Comparison of ENCODE assay signal across 8 cellular contexts in the genomic region with DNA sequence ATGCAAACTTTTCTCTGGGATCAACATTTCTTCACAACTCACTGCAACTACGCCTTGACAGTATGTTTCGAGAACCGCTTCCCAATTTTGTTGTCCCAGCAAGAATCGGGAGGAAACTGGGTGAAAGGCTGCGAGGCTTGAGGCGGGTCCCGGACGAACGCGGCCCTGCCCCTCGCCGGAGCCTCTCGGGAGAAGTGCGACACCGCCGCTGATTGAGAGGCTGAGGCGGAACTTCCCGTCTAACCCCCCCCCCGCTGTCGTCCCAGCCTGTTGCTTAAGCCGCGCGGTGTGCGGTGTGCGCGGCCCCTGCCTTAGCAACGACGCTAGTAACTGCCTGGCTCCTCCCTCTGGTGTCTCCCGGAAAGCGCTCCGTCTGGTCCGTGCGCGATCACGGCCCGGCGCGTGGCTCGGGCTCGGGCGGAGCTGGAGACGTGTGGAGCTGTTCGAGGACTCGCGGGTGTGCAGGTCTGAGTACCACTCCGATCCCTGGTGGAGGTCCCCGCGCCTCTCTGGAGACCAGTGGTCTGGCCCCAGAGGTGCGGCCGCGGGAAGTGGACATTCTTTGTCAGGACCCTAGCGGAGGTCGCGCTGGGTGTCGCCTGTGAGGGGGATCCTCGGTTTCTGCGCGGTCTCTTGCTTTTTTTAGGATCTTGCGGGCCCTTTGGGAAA. TPM values are rescaled to one million over a fixed set of nuclear protein-coding genes. Genes with fewer than 3 reads are reported as not detected.
A peak's percentile ranks its signal among the peaks of the same experiment; 100 is the strongest.
DNase-seq lines count a peak whose midpoint lies in the region; ATAC-seq and TF ChIP-seq lines count a peak whose summit lies in the region.

Gene DTWD1 (plus strand): TSS at position 391 of the 669 bp plus-strand sequence. CDS start 4,120 bp downstream, outside the sequence.
Gene FAM227B (minus strand): TSS at position 161 of the 669 bp plus-strand sequence. CDS start 5,647 bp downstream, outside the sequence.

- peak; percentile 94 for DNase-seq in AG08395 (ENCODE audit: low spot score)
- DNase-seq in NCI-H2227 (lab: John Stamatoyannopoulos, UW; ENCODE audit: unreplicated experiment), result peak; percentile 96
- peak; percentile 98 to 100 for DNase-seq in cardiac fibroblast (ENCODE audit: low read depth in 2 of 2)
- peak; percentile 90 to 93 (median 90) for DNase-seq in immature natural killer cell
- peak; percentile 98 for DNase-seq in smooth muscle cell of the brain vasculature (ENCODE audit: low read depth, low spot score)

- H3K36me3 Mint-ChIP-seq in immature natural killer cell, result peaks cover 9 to 12% (median 9%) of the 10 kb centered on the region in 3 donors

- H3K4me3 ChIP-seq in WI38 (ENCODE audit: low read depth, low read length), result peak within 1 kb of the TSS; percentile 81
- peak within 1 kb of the TSS; percentile 78 to 81 for H3K4me3 ChIP-seq in cardiac fibroblast (replicated peaks in 1 of 2; ENCODE audit: low read depth in 2 of 2, low read length in 2 of 2)

- TF ChIP-seq CTCF in WI38 (IDR thresholded peaks at IDR 0.05; ENCODE audit: low read depth, low read length), result no peak
- TF ChIP-seq CTCF in cardiac fibroblast (IDR thresholded peaks at IDR 0.05; ENCODE audit: low read depth, low read length), result no peak

- peak within 1 kb of the TSS; percentile 96 to 99 (median 98) for H3K4me3 Mint-ChIP-seq in immature natural killer cell

- peaks cover 31 to 42% of the 10 kb centered on the region in 2 donors for H3K4me1 Mint-ChIP-seq in immature natural killer cell

- peaks cover 0 to 4% (median 1%) of the 10 kb centered on the region in 6 donors for H3K9me3 Mint-ChIP-seq in immature natural killer cell

- ATAC-seq in GM18909 (IDR thresholded peaks at IDR 0.05; ENCODE audit: poor library complexity, unreplicated experiment) (peak; percentile 98), HG03159 (IDR thresholded peaks at IDR 0.05; ENCODE audit: unreplicated experiment) (peak; percentile 97)

- H3K27ac Mint-ChIP-seq in immature natural killer cell, result peak within 1 kb of the TSS; percentile 91 to 98 (median 97)

- peaks cover 2 to 9% (median 4%) of the 10 kb centered on the region in 3 donors for H3K27me3 Mint-ChIP-seq in immature natural killer cell (ENCODE audit: low read depth in 3 of 3)

RNA-seq across cellular contexts. Expression of gene DTWD1, which starts in this region (rescaled TPM):
- 10 to 100 TPM; 11.3 to 19.7 (median 16.9) TPM for polyA plus RNA-seq in immature natural killer cell

RNA-seq across cellular contexts. Expression of gene FAM227B, which starts in this region (rescaled TPM):
- 10 to 100 TPM in 2 of 3 donors, 1 to 10 TPM in 1; 8.3 to 16.5 (median 10.2) TPM for polyA plus RNA-seq in immature natural killer cell

Comparison
In these comparisons a context has a peak if more than half of its experiments do, and no peak if none do; other contexts are left out.
1. Peak in every context shown above with its lines: DNase-seq, ATAC-seq and H3K4me3 ChIP-seq.